15 cellular contexts compared by ENCODE assay signal in the genomic region with DNA sequence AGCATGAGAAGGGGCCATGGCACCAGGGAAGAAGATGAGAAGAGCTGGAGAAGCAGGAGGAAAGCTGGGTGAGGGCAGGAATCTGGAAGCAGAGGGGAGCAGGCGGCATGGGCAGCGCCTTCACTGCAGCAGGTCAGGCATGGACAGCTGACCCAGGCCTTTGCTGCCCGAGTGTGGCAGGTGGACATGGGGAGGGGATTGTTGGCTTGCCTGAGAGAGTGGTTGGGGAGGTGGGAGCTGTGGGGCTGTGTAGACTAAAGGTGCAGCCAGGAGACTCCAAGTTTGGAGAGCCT. TPM values are rescaled to one million over a fixed set of nuclear protein-coding genes. Genes with fewer than 3 reads are reported as not detected.
DNase-seq lines count a peak whose midpoint lies in the region; TF ChIP-seq lines count a peak whose summit lies in the region.
"Had no signal": no experiment of that assay in that cellular context is flagged by ENCODE, and none has a peak within 500 bp of the region (broad histone marks: within the 10 kb centered on the region; RNA-seq: fewer than 3 reads in every experiment).

No MANE protein-coding gene starts in this region.

- H3K9me3 ChIP-seq in spleen, result no peaks in the 10 kb centered on the region
- H3K9me3 ChIP-seq: BE2C had no signal

- H3K27me3 ChIP-seq in H7 (ENCODE audit: control insufficient read depth, insufficient read depth, low read length), result peaks cover 43% of the 10 kb centered on the region
- peaks cover 0 to 78% (median 24%) of the 10 kb centered on the region in 7 donors for H3K27me3 ChIP-seq in spleen (replicated peaks in 1 of 7)

- H3K27ac ChIP-seq in spleen, result no peak overlapping the region
- H3K27ac ChIP-seq: C4-2B had no signal

- no peak for TF ChIP-seq CTCF in spleen (IDR thresholded peaks at IDR 0.05 in 8 of 11, conservative IDR thresholded peaks at IDR 0.05 in 3 of 11)
- TF ChIP-seq CTCF in mesothelial cell of epicardium (IDR thresholded peaks at IDR 0.05; ENCODE audit: unreplicated experiment), result no peak

- 74 to 93% (median 82%) methylated on average over 3 of the region's 3 CpGs for WGBS in spleen, 5 donors

- peak; percentile 5 for DNase-seq in AG20443 (ENCODE audit: low spot score)
- peak; percentile 8 for DNase-seq in H7
- peak; percentile 24 for DNase-seq in ecto neural progenitor cell (ENCODE audit: low spot score)
- DNase-seq in spleen, result peak; percentile 64
- no peak for DNase-seq in effector CD4-positive, alpha-beta T cell
- no peak for DNase-seq in mesothelial cell of epicardium (ENCODE audit: low spot score in 2 of 2, unreplicated experiment in 2 of 2)
- no peak for DNase-seq in EL
- DNase-seq: BE2C; CD4-positive, alpha-beta memory T cell; COR-L47; DMS153; DMS79 treated with DMSO at 0.1 percent for 48 hours; GDM1 had no signal

- no peak overlapping the region for H3K4me3 Mint-ChIP-seq in mesothelial cell of epicardium
- H3K4me3 Mint-ChIP-seq: CD4-positive, alpha-beta memory T cell had no signal

- intact Hi-C loops in spleen (cut with DNase I; ENCODE audit: low total_unique reads), result loop anchor here (5.0 kb wide), 1 partner anchor 270 kb away; no protein-coding TSS in a partner anchor

- H3K4me1 Mint-ChIP-seq in mesothelial cell of epicardium, result peaks cover 3% of the 10 kb centered on the region

- H3K4me3 ChIP-seq in H7 (ENCODE audit: insufficient read depth, low read depth, low read length) (no peak overlapping the region), spleen (no peak overlapping the region)

- H3K27me3 Mint-ChIP-seq in mesothelial cell of epicardium (ENCODE audit: low read depth), result peaks cover 86% of the 10 kb centered on the region

- no peaks in the 10 kb centered on the region for H3K36me3 Mint-ChIP-seq in mesothelial cell of epicardium
- H3K36me3 Mint-ChIP-seq: CD4-positive, alpha-beta memory T cell had no signal

- H3K9me3 Mint-ChIP-seq in mesothelial cell of epicardium, result no peaks in the 10 kb centered on the region

- H3K4me1 ChIP-seq in spleen, result peaks cover 0 to 22% (median 12%) of the 10 kb centered on the region in 6 donors
- H3K4me1 ChIP-seq: BE2C had no signal

- TF ChIP-seq POLR2A in spleen (IDR thresholded peaks at IDR 0.05), result no peak

- no peaks in the 10 kb centered on the region for H3K36me3 ChIP-seq in H7 (replicated peaks; ENCODE audit: control insufficient read depth, insufficient read depth, low read length)
- H3K36me3 ChIP-seq in spleen, result no peaks in the 10 kb centered on the region
- H3K36me3 ChIP-seq: BE2C had no signal

- H3K27ac Mint-ChIP-seq in mesothelial cell of epicardium, result no peak overlapping the region
- H3K27ac Mint-ChIP-seq: CD4-positive, alpha-beta memory T cell had no signal

RNA-seq across cellular contexts. Expression of gene SLC25A48, which starts 2.3 kb away (rescaled TPM):
- 0.04 and 0.38 TPM in 2 replicates for total RNA-seq in H7 (2014; rRNA removed; shearing (Covaris generic))
- under 1 TPM in 2 of 7 donors, not detected in 5; 0.33 to 0.66 TPM for total RNA-seq in spleen
- polyA plus RNA-seq in spleen, result under 1 TPM in 1 of 3 donors, not detected in 2; 0.06 TPM
- 0.93 to 1.5 TPM (median 1.2 TPM) in 3 replicates for total RNA-seq in mesothelial cell of epicardium
- total RNA-seq: CD4-positive, alpha-beta memory T cell; H4 had no signal
- polyA plus RNA-seq: CD4-positive, alpha-beta memory T cell had no signal

Comparison
In these comparisons a context has a peak if more than half of its experiments do, and no peak if none do; other contexts are left out.
1. DNase-seq: peak in AG20443 (single experiment), H7 (single experiment), ecto neural progenitor cell (single experiment) and spleen (single experiment); none in effector CD4-positive, alpha-beta T cell (single experiment), mesothelial cell of epicardium (0 of 2) and EL (single experiment).